ENCODE assay signal across 15 cellular contexts in the genomic region with DNA sequence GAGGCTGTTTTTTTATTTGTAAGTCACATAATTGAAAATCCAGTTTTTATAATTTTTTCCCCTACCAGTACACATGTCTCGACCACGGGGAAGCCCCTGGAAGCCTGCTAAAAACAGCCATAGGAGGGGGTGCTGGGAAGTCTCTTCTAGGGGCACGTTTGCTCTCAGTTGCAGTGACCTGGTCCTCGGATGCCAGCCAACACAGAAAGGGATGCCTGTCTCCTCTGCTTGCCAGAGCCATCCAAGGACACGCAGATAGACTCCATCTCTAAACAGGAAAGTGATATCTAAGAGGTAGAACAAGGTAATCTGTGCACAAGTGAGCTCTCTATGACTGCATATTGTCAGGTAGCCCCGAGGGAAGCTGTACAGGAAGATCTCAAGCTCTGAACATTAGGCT.
DNase-seq lines count a peak whose midpoint lies in the region; ATAC-seq and TF ChIP-seq lines count a peak whose summit lies in the region.
"Had no signal": no experiment of that assay in that cellular context is flagged by ENCODE, and none has a peak within 500 bp of the region (broad histone marks: within the 10 kb centered on the region; RNA-seq: fewer than 3 reads in every experiment).

No MANE protein-coding gene starts in this region.

- H3K27ac ChIP-seq in thyroid gland = peak overlapping the region in 2 of 3 donors; percentile 21 to 60
- H3K27ac ChIP-seq: A549 had no signal

- TF ChIP-seq CTCF in brain (conservative IDR thresholded peaks at IDR 0.05) = no peak
- no peak for TF ChIP-seq CTCF in nephron (IDR thresholded peaks at IDR 0.05; ENCODE audit: unreplicated experiment in 3 of 3)
- TF ChIP-seq CTCF in thyroid gland (IDR thresholded peaks at IDR 0.05) = no peak

- H3K36me3 ChIP-seq in thyroid gland = no peaks in the 10 kb centered on the region

- peaks cover 14% of the 10 kb centered on the region for H3K36me3 Mint-ChIP-seq in IgD-negative memory B cell
- H3K36me3 Mint-ChIP-seq in brain = peaks cover 66% of the 10 kb centered on the region
- H3K36me3 Mint-ChIP-seq in nephron (ENCODE audit: low read depth) = peaks cover 73% of the 10 kb centered on the region
- H3K36me3 Mint-ChIP-seq: CD14-positive monocyte; CD8-positive, alpha-beta T cell had no signal

- H3K9me3 Mint-ChIP-seq in IgD-negative memory B cell (peaks cover 0 to 7% (median 1%) of the 10 kb centered on the region in 3 donors), brain (peaks cover 18 to 51% (median 42%) of the 10 kb centered on the region in 5 experiments), nephron (peaks cover 29% of the 10 kb centered on the region)

- H3K4me3 Mint-ChIP-seq in IgD-negative memory B cell = no peak overlapping the region
- no peak overlapping the region for H3K4me3 Mint-ChIP-seq in brain
- H3K4me3 Mint-ChIP-seq in nephron = no peak overlapping the region
- H3K4me3 Mint-ChIP-seq: CD14-positive monocyte; CD8-positive, alpha-beta T cell; GM23338; H9 had no signal

- no peaks in the 10 kb centered on the region for H3K9me3 ChIP-seq in thyroid gland
- H3K9me3 ChIP-seq: A549 had no signal

- no peak for ATAC-seq in HG02973 (IDR thresholded peaks at IDR 0.05; ENCODE audit: unreplicated experiment)
- ATAC-seq: A549; CD8-positive, alpha-beta T cell; GM23338 had no signal

- intact Hi-C loops in thyroid gland (cut with DNase I) = no loop called here

- 77 to 82% methylated on average over 6 of the region's 6 CpGs for WGBS in thyroid gland, 2 donors

- H3K4me3 ChIP-seq in thyroid gland (replicated peaks in 1 of 3) = no peak overlapping the region
- H3K4me3 ChIP-seq: A549, GM23338 had no signal

- DNase-seq in thyroid gland = no peak
- no peak for DNase-seq in HuH-7.5 (ENCODE audit: low spot score)
- DNase-seq: CD8-positive, alpha-beta T cell; COR-L47; DMS153; DND-41; GDM1; H9 had no signal

- peaks cover 12 to 27% of the 10 kb centered on the region in 2 donors for H3K4me1 ChIP-seq in thyroid gland
- H3K4me1 ChIP-seq: A549 had no signal

- peak overlapping the region in 2 of 3 donors; percentile 32 to 71 for H3K27ac Mint-ChIP-seq in IgD-negative memory B cell
- H3K27ac Mint-ChIP-seq in brain = peak overlapping the region in 4 of 5 experiments; percentile 19 to 71 (median 58)
- peak overlapping the region; percentile 20 to 64 (median 32) for H3K27ac Mint-ChIP-seq in nephron
- H3K27ac Mint-ChIP-seq: CD14-positive monocyte; CD8-positive, alpha-beta T cell; GM23338; H9 had no signal

- TF ChIP-seq POLR2A in thyroid gland (IDR thresholded peaks at IDR 0.05) = no peak

- no peaks in the 10 kb centered on the region for H3K27me3 ChIP-seq in thyroid gland

- peaks cover 24 to 41% (median 28%) of the 10 kb centered on the region in 3 donors for H3K4me1 Mint-ChIP-seq in IgD-negative memory B cell
- H3K4me1 Mint-ChIP-seq in brain = peaks cover 57% of the 10 kb centered on the region
- peaks cover 34% of the 10 kb centered on the region for H3K4me1 Mint-ChIP-seq in nephron

- H3K27me3 Mint-ChIP-seq in IgD-negative memory B cell (no peaks in the 10 kb centered on the region), brain (no peaks in the 10 kb centered on the region), nephron (ENCODE audit: low read depth) (no peaks in the 10 kb centered on the region)
